In the genomic region with DNA sequence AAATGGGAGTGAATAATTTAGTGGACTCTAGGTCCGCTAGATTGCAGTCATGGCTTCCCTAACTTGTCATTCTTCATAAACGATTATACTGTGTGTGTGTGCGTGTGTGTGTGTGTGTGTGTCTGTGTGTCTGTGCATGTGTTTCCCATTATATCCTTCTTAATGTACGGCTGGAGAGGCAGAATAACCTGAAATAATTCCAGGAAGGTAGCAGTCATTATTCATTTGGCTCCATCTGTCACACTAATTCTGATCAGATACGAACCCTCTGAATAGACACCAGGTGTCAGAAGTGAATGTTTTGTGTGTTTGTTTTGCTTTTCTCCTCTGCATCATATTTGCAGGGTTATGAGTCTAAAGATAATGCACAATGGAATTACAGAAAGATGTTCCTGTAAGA, we compare ENCODE assay signal across 18 cellular contexts.
DNase-seq lines count a peak whose midpoint lies in the region; TF ChIP-seq lines count a peak whose summit lies in the region.
"Had no signal": no experiment of that assay in that cellular context is flagged by ENCODE, and none has a peak within 500 bp of the region (broad histone marks: within the 10 kb centered on the region; RNA-seq: fewer than 3 reads in every experiment).

No MANE protein-coding gene starts in this region.

- H3K36me3 ChIP-seq in BE2C, result no peaks in the 10 kb centered on the region
- H3K36me3 ChIP-seq: BLaER1 treated with 17β-estradiol and CSF1 and Interleukin-3, amounts not matched to agents 10 nM and 100 nM had no signal

- H3K4me1 ChIP-seq in BE2C, result peaks cover 20% of the 10 kb centered on the region
- H3K4me1 ChIP-seq: BLaER1 treated with 17β-estradiol and CSF1 and Interleukin-3, amounts not matched to agents 10 nM and 100 nM had no signal

- peak; percentile 45 for DNase-seq in DMS 273 (lab: John Stamatoyannopoulos, UW; ENCODE audit: unreplicated experiment)
- DNase-seq in DMS 273 treated with DMSO at 0.1 percent for 48 hours (lab: John Stamatoyannopoulos, UW), result no peak
- peak; percentile 14 for DNase-seq in BE2C
- DNase-seq in NCI-H774 (lab: John Stamatoyannopoulos, UW), result peak; percentile 9
- DNase-seq in SK-N-DZ (ENCODE audit: low spot score), result peak; percentile 54
- no peak for DNase-seq in KG1 (lab: John Stamatoyannopoulos, UW)
- DNase-seq in GM19238 (ENCODE audit: insufficient read length, low spot score), result no peak
- no peak for DNase-seq in activated CD4-positive, CD25-positive, alpha-beta regulatory T cell (lab: John Stamatoyannopoulos, UW)
- DNase-seq: Calu3; CD4-positive, alpha-beta T cell; CD8-positive, alpha-beta memory T cell; DMS79; EL; GDM1; GOT3; HCEC 1CT had no signal

- H3K4me3 ChIP-seq in BE2C (ENCODE audit: low read depth, low read length), result no peak overlapping the region
- H3K4me3 ChIP-seq: BLaER1 treated with 17β-estradiol and CSF1 and Interleukin-3, amounts not matched to agents 10 nM and 100 nM; GM12878 had no signal

- no peaks in the 10 kb centered on the region for H3K27me3 ChIP-seq in BE2C
- H3K27me3 ChIP-seq: BLaER1 treated with 17β-estradiol and CSF1 and Interleukin-3, amounts not matched to agents 10 nM and 100 nM had no signal

- H3K9me3 ChIP-seq in BE2C, result no peaks in the 10 kb centered on the region
- H3K9me3 ChIP-seq: BLaER1 treated with 17β-estradiol and CSF1 and Interleukin-3, amounts not matched to agents 10 nM and 100 nM had no signal

- no peak for TF ChIP-seq CTCF in BE2C (IDR thresholded peaks at IDR 0.05; ENCODE audit: low read depth, low read length)

Comparison
In these comparisons a context has a peak if more than half of its experiments do, and no peak if none do; other contexts are left out.
1. DNase-seq: peak in DMS 273 (single experiment), BE2C (single experiment), NCI-H774 (single experiment) and SK-N-DZ (single experiment); none in DMS 273 treated with DMSO at 0.1 percent for 48 hours (single experiment), KG1 (single experiment), GM19238 (single experiment) and activated CD4-positive, CD25-positive, alpha-beta regulatory T cell (0 of 4).